Comparison of ENCODE assay signal across 9 cellular contexts in genomic region chr9:121545875-121546423, GRCh38. TPM values are rescaled to one million over a fixed set of nuclear protein-coding genes. Genes with fewer than 3 reads are reported as not detected.
DNase-seq lines count a peak whose midpoint lies in the region; ATAC-seq, FAIRE-seq and TF ChIP-seq lines count a peak whose summit lies in the region.
"Had no signal": no experiment of that assay in that cellular context is flagged by ENCODE, and none has a peak within 500 bp of the region (broad histone marks: within the 10 kb centered on the region; RNA-seq: fewer than 3 reads in every experiment).

No MANE protein-coding gene starts in this region.

- FAIRE-seq in RCC 7860 (lab: Jason Lieb, UNC): no peak

- no peaks in the 10 kb centered on the region for H3K4me1 Mint-ChIP-seq in Caco-2 (ENCODE audit: low read depth, unreplicated experiment)
- no peaks in the 10 kb centered on the region for H3K4me1 Mint-ChIP-seq in activated T-helper 17 cell treated with anti-CD3 and anti-CD28 coated beads, Interleukin-2, amount 50 U/mL, for 72 hours

- ATAC-seq in GM21526 (IDR thresholded peaks at IDR 0.05; ENCODE audit: low FRiP score, unreplicated experiment) (peak; percentile 88), foreskin keratinocyte (peak; percentile 93), omental fat pad (ENCODE audit: low FRiP score) (peak; percentile 97)
- peak; percentile 88 for ATAC-seq in activated T-helper 17 cell treated with anti-CD3 and anti-CD28 coated beads, Interleukin-2, amount 50 U/mL, for 72 hours (replicated peaks)

- no peaks in the 10 kb centered on the region for H3K9me3 Mint-ChIP-seq in Caco-2 (ENCODE audit: unreplicated experiment)
- H3K9me3 Mint-ChIP-seq in activated T-helper 17 cell treated with anti-CD3 and anti-CD28 coated beads, Interleukin-2, amount 50 U/mL, for 72 hours: no peaks in the 10 kb centered on the region
- H3K9me3 Mint-ChIP-seq: dendritic cell treated with granulocyte-macrophage colony-stimulating factor and Interleukin-4, amounts not matched to agents 40 ng/mL and 50 ng/mL, for 4 days had no signal

- no peak overlapping the region for H3K27ac Mint-ChIP-seq in Caco-2 (ENCODE audit: unreplicated experiment)
- H3K27ac Mint-ChIP-seq in activated T-helper 17 cell treated with anti-CD3 and anti-CD28 coated beads, Interleukin-2, amount 50 U/mL, for 72 hours: no peak overlapping the region
- H3K27ac Mint-ChIP-seq: dendritic cell treated with granulocyte-macrophage colony-stimulating factor and Interleukin-4, amounts not matched to agents 40 ng/mL and 50 ng/mL, for 4 days had no signal

- no peak for TF ChIP-seq EP300 in suprapubic skin (IDR thresholded peaks at IDR 0.05)

- TF ChIP-seq CTCF in Caco-2 (IDR thresholded peaks at IDR 0.05; ENCODE audit: insufficient read depth in 1 of 2, low read depth in 1 of 2, low read length in 1 of 2, severe bottlenecking in 1 of 2, unreplicated experiment in 1 of 2) (peak; percentile 92 to 97), foreskin keratinocyte (conservative IDR thresholded peaks at IDR 0.05) (peak; percentile 96), omental fat pad (IDR thresholded peaks at IDR 0.05) (peak in 1 of 3 donors; percentile 86), suprapubic skin (IDR thresholded peaks at IDR 0.05) (peak; percentile 90 to 97)

- POLR2A ChIA-PET in Caco-2 (lab: Charles Lee): interaction anchor here (0.6 kb wide), 1 partner anchor 258 kb away, joined by 3 read pairs; no protein-coding TSS in a partner anchor

- H3K27ac ChIP-seq in foreskin keratinocyte: no peak overlapping the region
- no peak overlapping the region for H3K27ac ChIP-seq in suprapubic skin

- BruUV-seq in Caco-2 (replicated peaks; lab: Mats Ljungman, UMichigan): no TSS peak

- TF ChIP-seq POLR2A in suprapubic skin (IDR thresholded peaks at IDR 0.05): no peak

- 0% methylated on average over 6 of the region's 27 CpGs for WGBS in suprapubic skin

- peak overlapping the region; percentile 26 for H3K4me3 ChIP-seq in Caco-2 (ENCODE audit: low read depth, low read length)
- peak overlapping the region; percentile 22 for H3K4me3 ChIP-seq in suprapubic skin

- H3K27me3 ChIP-seq in Caco-2 (replicated peaks; ENCODE audit: control insufficient read depth, insufficient read depth, low read length) (no peaks in the 10 kb centered on the region), foreskin keratinocyte (peaks cover 9% of the 10 kb centered on the region), suprapubic skin (no peaks in the 10 kb centered on the region)

- H3K9me3 ChIP-seq in Caco-2: no peaks in the 10 kb centered on the region
- no peaks in the 10 kb centered on the region for H3K9me3 ChIP-seq in suprapubic skin

- no peaks in the 10 kb centered on the region for H3K4me1 ChIP-seq in Caco-2
- H3K4me1 ChIP-seq in foreskin keratinocyte: no peaks in the 10 kb centered on the region
- peaks cover 24% of the 10 kb centered on the region for H3K4me1 ChIP-seq in suprapubic skin

- H3K36me3 ChIP-seq in Caco-2 (ENCODE audit: control insufficient read depth, insufficient read depth, low read length) (no peaks in the 10 kb centered on the region), suprapubic skin (no peaks in the 10 kb centered on the region)

- peak; percentile 96 to 97 for DNase-seq in Caco-2
- peak; percentile 68 to 78 for DNase-seq in Kasumi-1 (lab: John Stamatoyannopoulos, UW)
- DNase-seq in RCC 7860 (ENCODE audit: low spot score): peak; percentile 79
- peak; percentile 53 to 82 for DNase-seq in foreskin keratinocyte
- DNase-seq in omental fat pad (ENCODE audit: low spot score): peak; percentile 89
- peak; percentile 96 to 97 for DNase-seq in suprapubic skin (ENCODE audit: low spot score in 2 of 2)

- no peaks in the 10 kb centered on the region for H3K36me3 Mint-ChIP-seq in Caco-2 (ENCODE audit: insufficient read depth, unreplicated experiment)
- no peaks in the 10 kb centered on the region for H3K36me3 Mint-ChIP-seq in activated T-helper 17 cell treated with anti-CD3 and anti-CD28 coated beads, Interleukin-2, amount 50 U/mL, for 72 hours (ENCODE audit: low read depth)

- no peak overlapping the region for H3K4me3 Mint-ChIP-seq in Caco-2 (ENCODE audit: unreplicated experiment)
- H3K4me3 Mint-ChIP-seq in activated T-helper 17 cell treated with anti-CD3 and anti-CD28 coated beads, Interleukin-2, amount 50 U/mL, for 72 hours: no peak overlapping the region
- H3K4me3 Mint-ChIP-seq: dendritic cell treated with granulocyte-macrophage colony-stimulating factor and Interleukin-4, amounts not matched to agents 40 ng/mL and 50 ng/mL, for 4 days had no signal

- CTCF ChIA-PET in Caco-2 (lab: Charles Lee): interaction anchor here (0.6 to 1.7 kb wide), 25 partner anchors 8 to 1313 kb away, joined by 3 to 10 read pairs (median 4); no protein-coding TSS in a partner anchor

- intact Hi-C loops in Caco-2 (cut with micrococcal nuclease; ENCODE audit: unreplicated experiment): loop anchor here (1.0 to 5.0 kb wide), 6 partner anchors 53 to 577 kb away; no protein-coding TSS in a partner anchor

- no peaks in the 10 kb centered on the region for H3K27me3 Mint-ChIP-seq in Caco-2 (ENCODE audit: insufficient read depth, unreplicated experiment)
- H3K27me3 Mint-ChIP-seq in activated T-helper 17 cell treated with anti-CD3 and anti-CD28 coated beads, Interleukin-2, amount 50 U/mL, for 72 hours: peaks cover 22% of the 10 kb centered on the region

RNA-seq across cellular contexts. Expression of gene GGTA1, which starts 46.3 kb away (rescaled TPM):
- total RNA-seq in Caco-2 (2022) (not detected in 2 replicates), foreskin keratinocyte (not detected in 2 replicates), omental fat pad (10 to 100 TPM in 3 of 4 donors, 1 to 10 TPM in 1; 9.1 to 28.5 (median 19.8) TPM), suprapubic skin (1 to 10 TPM; 5.8 to 8.6 (median 6.5) TPM)
- total RNA-seq in activated T-helper 17 cell treated with anti-CD3 and anti-CD28 coated beads, Interleukin-2, amount 50 U/mL, for 72 hours: not detected
- not detected in 2 replicates for polyA plus RNA-seq in foreskin keratinocyte
